8 cellular contexts compared by ENCODE assay signal in genomic region chr4:99945718-99946345, GRCh38. TPM values are rescaled to one million over a fixed set of nuclear protein-coding genes. Genes with fewer than 3 reads are reported as not detected.
DNase-seq lines count a peak whose midpoint lies in the region; ATAC-seq and TF ChIP-seq lines count a peak whose summit lies in the region.

No MANE protein-coding gene starts in this region.

- no peaks in the 10 kb centered on the region for H3K9me3 ChIP-seq in SU-DHL-6 (ENCODE audit: insufficient read depth, low read length)
- H3K9me3 ChIP-seq in muscle layer of colon (ENCODE audit: low read length), result no peaks in the 10 kb centered on the region

- no peak for DNase-seq in BJ (ENCODE audit: low read depth)
- peak; percentile 56 to 70 for DNase-seq in erythroblast (lab: John Stamatoyannopoulos, UW)
- no peak for DNase-seq in NOMO-1 treated with DMSO at 0.1 percent for 48 hours (lab: John Stamatoyannopoulos, UW; ENCODE audit: unreplicated experiment)

- peaks cover 28% of the 10 kb centered on the region for H3F3A ChIP-seq in SU-DHL-6 (ENCODE audit: insufficient read depth)

- ATAC-seq in GM18867 (IDR thresholded peaks at IDR 0.05; ENCODE audit: unreplicated experiment) (peak; percentile 1), HG03139 (IDR thresholded peaks at IDR 0.05; ENCODE audit: unreplicated experiment) (peak; percentile 0), GM19035 (IDR thresholded peaks at IDR 0.05; ENCODE audit: unreplicated experiment) (no peak)

- H2AFZ ChIP-seq in SU-DHL-6 (ENCODE audit: low read depth, low read length, severe bottlenecking), result no peak overlapping the region

- peak overlapping the region; percentile 93 for H3K4me3 ChIP-seq in BJ (ENCODE audit: low read depth, low read length)
- peak overlapping the region; percentile 83 for H3K4me3 ChIP-seq in SU-DHL-6 (ENCODE audit: insufficient read depth, low read length, poor library complexity, severe bottlenecking)
- peak overlapping the region; percentile 92 to 96 for H3K4me3 ChIP-seq in muscle layer of colon (ENCODE audit: low read depth in 1 of 2, low read length in 2 of 2)

- POLR2A ChIA-PET in BJ (lab: Charles Lee), result no interaction called here

- peaks cover 38% of the 10 kb centered on the region for H3K4me1 ChIP-seq in muscle layer of colon (ENCODE audit: insufficient read depth, low read length)

- H3K9me2 ChIP-seq in SU-DHL-6 (replicated peaks; ENCODE audit: insufficient read depth, low read length), result no peaks in the 10 kb centered on the region

- peak overlapping the region; percentile 92 for H3K27ac ChIP-seq in SU-DHL-6 (ENCODE audit: low read depth, low read length)
- peak overlapping the region; percentile 84 for H3K27ac ChIP-seq in muscle layer of colon (ENCODE audit: low read depth, low read length)

- peak overlapping the region; percentile 94 for H3K4me2 ChIP-seq in SU-DHL-6 (ENCODE audit: low read depth, low read length, poor library complexity, severe bottlenecking)

- H3K27me3 ChIP-seq in BJ (ENCODE audit: control insufficient read depth, insufficient read depth, low read length) (no peaks in the 10 kb centered on the region), SU-DHL-6 (ENCODE audit: low read length) (no peaks in the 10 kb centered on the region), muscle layer of colon (ENCODE audit: control insufficient read depth in 1 of 2, insufficient read depth in 2 of 2, low read length in 2 of 2) (no peaks in the 10 kb centered on the region)

- TF ChIP-seq CTCF in BJ (IDR thresholded peaks at IDR 0.05; ENCODE audit: insufficient read depth, low read depth, low read length), result 0 out of 2 replicates have a peak, but pooled peaks have one; percentile 7
- TF ChIP-seq CTCF in SU-DHL-6 (IDR thresholded peaks at IDR 0.05; ENCODE audit: insufficient read depth, low read length, poor library complexity, severe bottlenecking), result no peak

- H4K20me1 ChIP-seq in SU-DHL-6 (ENCODE audit: low read depth, low read length), result no peaks in the 10 kb centered on the region

- H3K9ac ChIP-seq in SU-DHL-6 (ENCODE audit: low read length) (peak overlapping the region; percentile 91), muscle layer of colon (ENCODE audit: low read length) (peak overlapping the region; percentile 95)

- H3K36me3 ChIP-seq in BJ (ENCODE audit: control insufficient read depth, insufficient read depth, low read length) (peaks cover 2% of the 10 kb centered on the region), SU-DHL-6 (ENCODE audit: low read length) (peaks cover 12% of the 10 kb centered on the region), muscle layer of colon (ENCODE audit: insufficient read depth, low read length) (no peaks in the 10 kb centered on the region)

- peaks cover 67% of the 10 kb centered on the region for H3K79me2 ChIP-seq in SU-DHL-6 (ENCODE audit: insufficient read depth, low read length)

- no peak for TF ChIP-seq POLR2A in erythroblast (IDR thresholded peaks at IDR 0.05; ENCODE audit: low read length)

- CTCF ChIA-PET in BJ (lab: Yijun Ruan, JAX), result no interaction called here

RNA-seq across cellular contexts. Expression of gene DNAJB14, which starts 0.6 kb away (rescaled TPM):
- 15.9 and 30.1 TPM in 2 replicates for polyA plus RNA-seq in BJ (2011; rRNA removed)
- polyA minus RNA-seq in BJ (2011; rRNA and poly(A)+ RNA removed), result 5.9 and 9.6 TPM in 2 replicates

RNA-seq across cellular contexts. Expression of gene H2AZ1, which starts 4.2 kb away (rescaled TPM):
- 335 and 405 TPM in 2 replicates for polyA plus RNA-seq in BJ (2011; rRNA removed)
- polyA minus RNA-seq in BJ (2011; rRNA and poly(A)+ RNA removed), result 85.5 and 98.3 TPM in 2 replicates

RNA-seq across cellular contexts. Expression of gene LAMTOR3, which starts 51.6 kb away (rescaled TPM):
- 17.6 and 46.0 TPM in 2 replicates for polyA plus RNA-seq in BJ (2011; rRNA removed)
- 5.9 and 6.4 TPM in 2 replicates for polyA minus RNA-seq in BJ (2011; rRNA and poly(A)+ RNA removed)

Comparison
In these comparisons a context has a peak if more than half of its experiments do, and no peak if none do; other contexts are left out.
1. DNase-seq: peak in erythroblast (2 of 2); none in BJ (single experiment) and NOMO-1 treated with DMSO at 0.1 percent for 48 hours (single experiment).
2. Peak in every context shown above with its lines, with median percentiles within 50 percentile points of each other: H3K4me3 ChIP-seq.